ENCODE assay signal across 19 cellular contexts in the genomic region with DNA sequence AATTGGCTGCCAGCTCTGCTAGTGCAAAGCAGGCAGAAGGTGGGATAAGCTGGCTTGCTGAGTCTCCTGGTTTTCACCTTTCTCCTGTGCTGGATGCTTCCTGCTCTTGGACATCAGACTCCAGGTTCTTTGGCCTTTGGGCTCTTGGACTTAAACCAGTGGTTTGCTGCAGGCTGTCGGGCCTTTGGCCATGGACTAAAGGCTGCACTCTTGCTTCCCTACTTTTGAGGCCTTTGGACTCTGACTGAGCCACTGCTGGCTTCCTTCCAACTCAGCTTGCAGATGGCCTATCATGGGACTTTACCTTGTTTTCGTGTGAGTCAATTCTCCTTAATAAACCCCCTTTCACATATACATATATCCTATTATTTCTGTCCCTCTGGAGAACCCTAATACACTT.
"Had no signal": no experiment of that assay in that cellular context is flagged by ENCODE, and none has a peak within 500 bp of the region (broad histone marks: within the 10 kb centered on the region; RNA-seq: fewer than 3 reads in every experiment).

No MANE protein-coding gene starts in this region.

- H3K9me3 ChIP-seq: esophagus muscularis mucosa, right atrium auricular region, upper lobe of left lung had no signal

- H3K36me3 ChIP-seq: esophagus muscularis mucosa, right atrium auricular region, upper lobe of left lung had no signal

- H3K4me3 ChIP-seq: coronary artery, esophagus muscularis mucosa, right atrium auricular region, upper lobe of left lung had no signal

- H3K4me1 Mint-ChIP-seq: activated CD4-positive, alpha-beta T cell treated with anti-CD3 and anti-CD28 coated beads, Interleukin-2, amount 10 ng/mL, durations not matched to agents 7 days and 5 days; activated naive CD8-positive, alpha-beta T cell treated with anti-CD3 and anti-CD28 coated beads for 36 hours; nephron progenitor cell; T-helper 17 cell had no signal

- H3K4me1 ChIP-seq: esophagus muscularis mucosa, right atrium auricular region, upper lobe of left lung had no signal

- DNase-seq: activated CD4-positive, alpha-beta T cell treated with anti-CD3 and anti-CD28 coated beads, Interleukin-2, amount 10 ng/mL, durations not matched to agents 7 days and 5 days; activated CD8-positive, alpha-beta memory T cell treated with anti-CD3 and anti-CD28 coated beads for 24 hours; activated naive CD8-positive, alpha-beta T cell treated with anti-CD3 and anti-CD28 coated beads for 36 hours; amygdala; central memory CD4-positive, alpha-beta T cell; hippocampal formation; left ventricle myocardium superior; nephron progenitor cell; small intestine; stimulated activated CD4-positive, alpha-beta T cell treated with anti-CD3 and anti-CD28 coated beads, Interleukin-4, amount 100 ng/mL, for 4 hours; stimulated activated CD8-positive, alpha-beta memory T cell treated with anti-CD3 and anti-CD28 coated beads, Interleukin-4, amount 100 ng/mL, for 48 hours; T-helper 17 cell; upper lobe of left lung had no signal

- H3K9me3 Mint-ChIP-seq: nephron progenitor cell had no signal

- H3K27ac ChIP-seq: coronary artery, esophagus muscularis mucosa, right atrium auricular region, upper lobe of left lung had no signal

- H3K27ac Mint-ChIP-seq: activated CD4-positive, alpha-beta T cell treated with anti-CD3 and anti-CD28 coated beads, Interleukin-2, amount 10 ng/mL, durations not matched to agents 7 days and 5 days; activated naive CD8-positive, alpha-beta T cell treated with anti-CD3 and anti-CD28 coated beads for 36 hours; brain; nephron progenitor cell; progenitor cell of endocrine pancreas; stimulated activated naive CD8-positive, alpha-beta T cell treated with anti-CD3 and anti-CD28 coated beads, Interleukin-15, Interleukin-2, amounts not matched to agents 100 ng/mL and 50 ng/mL, for 24 hours; T-helper 17 cell had no signal

- H3K27me3 ChIP-seq: esophagus muscularis mucosa, right atrium auricular region, upper lobe of left lung had no signal

- H3K36me3 Mint-ChIP-seq: activated naive CD8-positive, alpha-beta T cell treated with anti-CD3 and anti-CD28 coated beads for 36 hours; brain had no signal

- H3K4me3 Mint-ChIP-seq: activated CD4-positive, alpha-beta T cell treated with anti-CD3 and anti-CD28 coated beads, Interleukin-2, amount 10 ng/mL, durations not matched to agents 7 days and 5 days; activated naive CD8-positive, alpha-beta T cell treated with anti-CD3 and anti-CD28 coated beads for 36 hours; brain; nephron progenitor cell; stimulated activated naive CD8-positive, alpha-beta T cell treated with anti-CD3 and anti-CD28 coated beads, Interleukin-15, Interleukin-2, amounts not matched to agents 100 ng/mL and 50 ng/mL, for 24 hours; T-helper 17 cell had no signal

- H3K27me3 Mint-ChIP-seq: activated CD4-positive, alpha-beta T cell treated with anti-CD3 and anti-CD28 coated beads, Interleukin-2, amount 10 ng/mL, durations not matched to agents 7 days and 5 days; activated naive CD8-positive, alpha-beta T cell treated with anti-CD3 and anti-CD28 coated beads for 36 hours; brain; progenitor cell of endocrine pancreas; stimulated activated naive CD8-positive, alpha-beta T cell treated with anti-CD3 and anti-CD28 coated beads, Interleukin-15, Interleukin-2, amounts not matched to agents 100 ng/mL and 50 ng/mL, for 24 hours; T-helper 17 cell had no signal
